In genomic region chrX:153533041-153533565, GRCh38 we compare ENCODE assay signal across 23 cellular contexts. TPM values are rescaled to one million over a fixed set of nuclear protein-coding genes. Genes with fewer than 3 reads are reported as not detected.
"Had no signal": no experiment of that assay in that cellular context is flagged by ENCODE, and none has a peak within 500 bp of the region (broad histone marks: within the 10 kb centered on the region; RNA-seq: fewer than 3 reads in every experiment).

No MANE protein-coding gene starts in this region.

- H3K36me3 Mint-ChIP-seq: naive thymus-derived CD8-positive, alpha-beta T cell; stimulated activated naive B cell treated with anti-CD40 and anti-IgM and Interleukin-4, amounts not matched to agents 10 μg/mL and 1 μg/mL and 100 μg/mL, for 72 hours; type B pancreatic cell had no signal

- H3K27ac ChIP-seq: body of pancreas, prostate gland, right lobe of liver, spleen had no signal

- DNase-seq: activated CD4-positive, alpha-beta T cell treated with anti-CD3 and anti-CD28 coated beads, Interleukin-2, amount 10 ng/mL, durations not matched to agents 7 days and 5 days; activated CD4-positive, CD25-positive, alpha-beta regulatory T cell; activated CD8-positive, alpha-beta memory T cell treated with anti-CD3 and anti-CD28 coated beads for 24 hours; activated naive CD4-positive, alpha-beta T cell treated with anti-CD3 and anti-CD28 coated beads for 36 hours; body of pancreas; endodermal cell; erythroblast; glutamatergic neuron; left cardiac atrium; naive thymus-derived CD8-positive, alpha-beta T cell; occipital lobe; right lobe of liver; spleen; stimulated activated CD4-positive, alpha-beta T cell treated with anti-CD3 and anti-CD28 coated beads, Interleukin-1b, Interleukin-23, amount 100 ng/mL, for 48 hours; stimulated activated naive B cell treated with anti-CD40 and anti-IgM and Interleukin-4, amounts not matched to agents 10 μg/mL and 1 μg/mL and 100 μg/mL, for 72 hours; substantia nigra; T1000 had no signal

- H3K36me3 ChIP-seq: prostate gland, right lobe of liver, spleen had no signal

- H3K27me3 Mint-ChIP-seq: activated CD4-positive, alpha-beta T cell treated with anti-CD3 and anti-CD28 coated beads, Interleukin-2, amount 10 ng/mL, durations not matched to agents 7 days and 5 days; activated T-helper 17 cell treated with anti-CD3 and anti-CD28 coated beads, Interleukin-2, amount 50 U/mL, for 72 hours; central memory CD8-positive, alpha-beta T cell had no signal

- H3K4me1 ChIP-seq: prostate gland, right lobe of liver, spleen had no signal

- H3K9me3 Mint-ChIP-seq: activated CD4-positive, alpha-beta T cell treated with anti-CD3 and anti-CD28 coated beads, Interleukin-2, amount 10 ng/mL, durations not matched to agents 7 days and 5 days; activated naive CD4-positive, alpha-beta T cell treated with anti-CD3 and anti-CD28 coated beads for 36 hours; activated T-helper 17 cell treated with anti-CD3 and anti-CD28 coated beads, Interleukin-2, amount 50 U/mL, for 72 hours; central memory CD8-positive, alpha-beta T cell; dendritic cell treated with granulocyte-macrophage colony-stimulating factor and Interleukin-4, amounts not matched to agents 40 ng/mL and 50 ng/mL, for 4 days; naive thymus-derived CD8-positive, alpha-beta T cell; stimulated activated naive B cell treated with anti-CD40 and anti-IgM and Interleukin-4, amounts not matched to agents 10 μg/mL and 1 μg/mL and 100 μg/mL, for 72 hours; type B pancreatic cell had no signal

- H3K27me3 ChIP-seq: body of pancreas, right lobe of liver had no signal

- H3K9me3 ChIP-seq: body of pancreas, prostate gland, right lobe of liver, spleen had no signal

- H3K4me3 Mint-ChIP-seq: activated CD4-positive, alpha-beta T cell treated with anti-CD3 and anti-CD28 coated beads, Interleukin-2, amount 10 ng/mL, durations not matched to agents 7 days and 5 days; activated naive CD4-positive, alpha-beta T cell treated with anti-CD3 and anti-CD28 coated beads for 36 hours; activated T-helper 17 cell treated with anti-CD3 and anti-CD28 coated beads, Interleukin-2, amount 50 U/mL, for 72 hours; central memory CD8-positive, alpha-beta T cell; dendritic cell treated with granulocyte-macrophage colony-stimulating factor and Interleukin-4, amounts not matched to agents 40 ng/mL and 50 ng/mL, for 4 days; endodermal cell; naive thymus-derived CD8-positive, alpha-beta T cell; stimulated activated naive B cell treated with anti-CD40 and anti-IgM and Interleukin-4, amounts not matched to agents 10 μg/mL and 1 μg/mL and 100 μg/mL, for 72 hours; type B pancreatic cell had no signal

- H3K4me1 Mint-ChIP-seq: activated CD4-positive, alpha-beta T cell treated with anti-CD3 and anti-CD28 coated beads, Interleukin-2, amount 10 ng/mL, durations not matched to agents 7 days and 5 days; activated T-helper 17 cell treated with anti-CD3 and anti-CD28 coated beads, Interleukin-2, amount 50 U/mL, for 72 hours; central memory CD8-positive, alpha-beta T cell; endodermal cell; naive thymus-derived CD8-positive, alpha-beta T cell; stimulated activated naive B cell treated with anti-CD40 and anti-IgM and Interleukin-4, amounts not matched to agents 10 μg/mL and 1 μg/mL and 100 μg/mL, for 72 hours had no signal

- H3K4me3 ChIP-seq: body of pancreas, lung, prostate gland, right lobe of liver, spleen had no signal

- H3K27ac Mint-ChIP-seq: activated CD4-positive, alpha-beta T cell treated with anti-CD3 and anti-CD28 coated beads, Interleukin-2, amount 10 ng/mL, durations not matched to agents 7 days and 5 days; activated naive CD4-positive, alpha-beta T cell treated with anti-CD3 and anti-CD28 coated beads for 36 hours; activated T-helper 17 cell treated with anti-CD3 and anti-CD28 coated beads, Interleukin-2, amount 50 U/mL, for 72 hours; dendritic cell treated with granulocyte-macrophage colony-stimulating factor and Interleukin-4, amounts not matched to agents 40 ng/mL and 50 ng/mL, for 4 days; endodermal cell; stimulated activated naive B cell treated with anti-CD40 and anti-IgM and Interleukin-4, amounts not matched to agents 10 μg/mL and 1 μg/mL and 100 μg/mL, for 72 hours; type B pancreatic cell had no signal

RNA-seq across cellular contexts. Expression of gene ATP2B3, which starts 15.7 kb away (rescaled TPM):
- total RNA-seq: activated naive CD4-positive, alpha-beta T cell treated with anti-CD3 and anti-CD28 coated beads for 36 hours; activated T-helper 17 cell treated with anti-CD3 and anti-CD28 coated beads, Interleukin-2, amount 50 U/mL, for 72 hours; body of pancreas; endodermal cell; naive thymus-derived CD8-positive, alpha-beta T cell had no signal
- polyA plus RNA-seq: lung; naive thymus-derived CD8-positive, alpha-beta T cell; spleen had no signal

RNA-seq across cellular contexts. Expression of gene BGN, which starts 38.3 kb away (rescaled TPM):
- total RNA-seq: activated CD4-positive, alpha-beta T cell treated with anti-CD3 and anti-CD28 coated beads, Interleukin-2, amount 10 ng/mL, durations not matched to agents 7 days and 5 days; activated naive CD4-positive, alpha-beta T cell treated with anti-CD3 and anti-CD28 coated beads for 36 hours; activated T-helper 17 cell treated with anti-CD3 and anti-CD28 coated beads, Interleukin-2, amount 50 U/mL, for 72 hours; naive thymus-derived CD8-positive, alpha-beta T cell had no signal
- polyA plus RNA-seq: naive thymus-derived CD8-positive, alpha-beta T cell had no signal
